In the genomic region with DNA sequence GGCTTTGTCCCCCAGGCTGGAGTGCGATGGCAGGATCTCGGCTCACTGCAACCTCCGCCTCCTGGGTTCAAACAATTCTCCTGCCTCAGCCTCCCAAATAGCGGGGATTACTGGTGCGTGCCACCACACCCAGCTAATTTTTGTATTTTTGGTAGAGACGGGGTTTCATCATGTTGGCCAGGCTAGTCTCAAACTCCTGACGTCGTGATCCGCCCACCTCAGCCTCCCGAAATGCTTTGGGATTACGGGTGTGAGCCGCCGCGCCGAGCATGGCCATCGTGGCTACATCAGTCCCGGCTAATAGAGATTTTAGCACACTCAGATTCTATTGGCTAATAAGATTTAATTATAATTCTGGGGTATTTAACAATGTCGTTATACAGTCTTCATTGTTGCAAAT, we compare ENCODE assay signal across 7 cellular contexts. TPM values are rescaled to one million over a fixed set of nuclear protein-coding genes. Genes with fewer than 3 reads are reported as not detected.
DNase-seq lines count a peak whose midpoint lies in the region; ATAC-seq, FAIRE-seq and TF ChIP-seq lines count a peak whose summit lies in the region.
"Not testable (repeated sequence)": the region's sequence is repeated elsewhere in the genome, so short reads cannot be mapped to it uniquely, and the experiment has no call there.

No MANE protein-coding gene starts in this region.

- not testable (repeated sequence) for H3K9me3 Mint-ChIP-seq in activated CD4-positive, alpha-beta T cell treated with anti-CD3 and anti-CD28 coated beads, Interleukin-2, amount 10 ng/mL, durations not matched to agents 7 days and 5 days; natural killer cell

- not testable (repeated sequence) for H3K4me3 ChIP-seq in BLaER1 treated with 17β-estradiol and CSF1 and Interleukin-3, amounts not matched to agents 10 nM and 100 nM; IMR-90 (ENCODE audit: insufficient read depth, low read depth, low read length); H1 (ENCODE audit: extremely low read depth in 1 of 4, insufficient read depth in 2 of 4, low read depth in 3 of 4, low read length in 4 of 4)

- not testable (repeated sequence) for H2BK5ac ChIP-seq in IMR-90 (ENCODE audit: low read depth, low read length, poor library complexity, severe bottlenecking); H1 (ENCODE audit: low read depth, low read length)

- H3K9ac ChIP-seq in BLaER1 treated with 17β-estradiol and CSF1 and Interleukin-3, amounts not matched to agents 10 nM and 100 nM = peak overlapping the region in 2 of 11 experiments; percentile 91 to 92; a peak in 3 of 22 replicates
- H3K9ac ChIP-seq in IMR-90 (ENCODE audit: low read depth, low read length); H1 (replicated peaks in 1 of 4; ENCODE audit: extremely low read depth in 1 of 4, low read depth in 3 of 4, low read length in 3 of 4): not testable (repeated sequence)

- peaks cover 46 to 72% (median 58%) of the 10 kb centered on the region in 10 experiments for H3K4me1 ChIP-seq in BLaER1 treated with 17β-estradiol and CSF1 and Interleukin-3, amounts not matched to agents 10 nM and 100 nM
- peaks cover 15% of the 10 kb centered on the region for H3K4me1 ChIP-seq in IMR-90 (ENCODE audit: control insufficient read depth, insufficient read depth, low read length)
- peaks cover 0 to 14% (median 10%) of the 10 kb centered on the region in 4 experiments; a peak in 5 of 7 replicates for H3K4me1 ChIP-seq in H1 (replicated peaks in 1 of 4; ENCODE audit: control insufficient read depth in 3 of 4, insufficient read depth in 4 of 4, low read length in 3 of 4)

- CTCF ChIA-PET in IMR-90 (lab: Yijun Ruan, JAX) = not testable (repeated sequence)
- CTCF ChIA-PET in activated CD4-positive, alpha-beta T cell treated with anti-CD3 and anti-CD28 coated beads, Interleukin-2, amount 10 ng/mL, durations not matched to agents 7 days and 5 days (lab: Charles Lee) = interaction anchor here (1.0 kb wide), 1 partner anchor 113 kb away, joined by 3 read pairs; no protein-coding TSS in a partner anchor
- CTCF ChIA-PET in H1 (lab: Charles Lee; ENCODE audit: partially characterized antibody) = interaction anchor here (0.8 kb wide), 1 partner anchor 92 kb away, joined by 4 read pairs; no protein-coding TSS in a partner anchor

- H3K4me3 Mint-ChIP-seq in activated CD4-positive, alpha-beta T cell treated with anti-CD3 and anti-CD28 coated beads, Interleukin-2, amount 10 ng/mL, durations not matched to agents 7 days and 5 days = not testable (repeated sequence)
- H3K4me3 Mint-ChIP-seq in natural killer cell = peak overlapping the region; percentile 37

- not testable (repeated sequence) for H3K23ac ChIP-seq in IMR-90 (ENCODE audit: low read depth, low read length); H1 (ENCODE audit: insufficient read length)

- intact Hi-C loops in IMR-90 (cut with micrococcal nuclease); natural killer cell (cut with micrococcal nuclease); sciatic nerve (cut with DNase I): not testable (repeated sequence)

- BruUV-seq in IMR-90 (replicated peaks; lab: Mats Ljungman, UMichigan) = not testable (repeated sequence)

- not testable (repeated sequence) for TF ChIP-seq CTCF in IMR-90 (conservative IDR thresholded peaks at IDR 0.05; ENCODE audit: low read depth, low read length); H1 (IDR thresholded peaks at IDR 0.05; ENCODE audit: control extremely low read depth in 1 of 3, insufficient read depth in 1 of 3, low read depth in 1 of 3, low read length in 3 of 3); natural killer cell (IDR thresholded peaks at IDR 0.05)

- peak overlapping the region; percentile 93; the same call in 1 of the 2 replicates for H2BK12ac ChIP-seq in H1 (ENCODE audit: low read depth, low read length)

- in situ Hi-C loops in IMR-90 (cut with MboI; ENCODE audit: low sequenced_read_pairs) = not testable (repeated sequence)

- not testable (repeated sequence) for H3K27me3 ChIP-seq in BLaER1 treated with 17β-estradiol and CSF1 and Interleukin-3, amounts not matched to agents 10 nM and 100 nM; IMR-90 (ENCODE audit: control insufficient read depth, insufficient read depth, low read length); H1 (replicated peaks in 1 of 4; ENCODE audit: control insufficient read depth in 3 of 4, extremely low read depth in 1 of 4, insufficient read depth in 3 of 4, low read length in 3 of 4)

- peaks cover 0 to 16% (median 7%) of the 10 kb centered on the region in 11 experiments; a peak in 7 of 22 replicates for H3K36me3 ChIP-seq in BLaER1 treated with 17β-estradiol and CSF1 and Interleukin-3, amounts not matched to agents 10 nM and 100 nM
- H3K36me3 ChIP-seq in IMR-90 (ENCODE audit: control insufficient read depth, insufficient read depth, low read length); H1 (ENCODE audit: control insufficient read depth in 2 of 4, insufficient read depth in 4 of 4, low read length in 3 of 4): not testable (repeated sequence)

- not testable (repeated sequence) for DNase-seq in IMR-90; activated CD4-positive, alpha-beta T cell treated with anti-CD3 and anti-CD28 coated beads, Interleukin-2, amount 10 ng/mL, durations not matched to agents 7 days and 5 days; H1 (ENCODE audit: low read depth in 1 of 2, low spot score in 2 of 2); natural killer cell
- DNase-seq in activated effector memory CD4-positive, alpha-beta T cell treated with anti-CD3 and anti-CD28 coated beads, Interleukin-2, amount 50 U/mL, for 16 hours = peak; percentile 57
- peak; percentile 59 for DNase-seq in sciatic nerve (ENCODE audit: low spot score)

- not testable (repeated sequence) for H3K9me1 ChIP-seq in IMR-90 (ENCODE audit: insufficient read depth, low read length)

- H4K20me1 ChIP-seq in BLaER1 treated with 17β-estradiol and CSF1 and Interleukin-3, amounts not matched to agents 10 nM and 100 nM; IMR-90 (ENCODE audit: insufficient read depth, low read length); H1 (replicated peaks in 1 of 2; ENCODE audit: control insufficient read depth in 1 of 2, insufficient read depth in 2 of 2, low read length in 2 of 2): not testable (repeated sequence)

- H3K27ac Mint-ChIP-seq in activated CD4-positive, alpha-beta T cell treated with anti-CD3 and anti-CD28 coated beads, Interleukin-2, amount 10 ng/mL, durations not matched to agents 7 days and 5 days = peak overlapping the region; percentile 19
- H3K27ac Mint-ChIP-seq in natural killer cell = not testable (repeated sequence)

- not testable (repeated sequence) for H3K27me3 Mint-ChIP-seq in activated CD4-positive, alpha-beta T cell treated with anti-CD3 and anti-CD28 coated beads, Interleukin-2, amount 10 ng/mL, durations not matched to agents 7 days and 5 days; natural killer cell (ENCODE audit: low read depth in 2 of 2)

- TF ChIP-seq EP300 in H1 (IDR thresholded peaks at IDR 0.05; ENCODE audit: borderline replicate concordance in 1 of 2, low read depth in 2 of 2, low read length in 2 of 2) = not testable (repeated sequence)

- H3K79me1 ChIP-seq in IMR-90 (ENCODE audit: low read depth in 1 of 2, low read length in 2 of 2); H1 (ENCODE audit: low read depth, low read length): not testable (repeated sequence)

- H4K8ac ChIP-seq in IMR-90 (ENCODE audit: low read depth in 2 of 2, low read length in 2 of 2); H1 (ENCODE audit: extremely low read depth, insufficient read depth, low read length): not testable (repeated sequence)

- H3K9me3 ChIP-seq in BLaER1 treated with 17β-estradiol and CSF1 and Interleukin-3, amounts not matched to agents 10 nM and 100 nM (replicated peaks in 1 of 11); IMR-90 (ENCODE audit: control insufficient read depth, insufficient read depth, low read length); H1 (ENCODE audit: insufficient read depth in 2 of 2, low read depth in 1 of 2, low read length in 1 of 2): not testable (repeated sequence)

- POLR2A ChIA-PET in IMR-90 (lab: Charles Lee; ENCODE audit: unreplicated experiment); activated CD4-positive, alpha-beta T cell treated with anti-CD3 and anti-CD28 coated beads, Interleukin-2, amount 10 ng/mL, durations not matched to agents 7 days and 5 days (lab: Charles Lee): not testable (repeated sequence)
- POLR2A ChIA-PET in H1 (lab: Charles Lee; ENCODE audit: partially characterized antibody) = interaction anchor here (1.3 to 1.8 kb wide), 3 partner anchors 13 to 37 kb away, joined by 3 to 6 read pairs (median 3); no protein-coding TSS in a partner anchor

- H3K18ac ChIP-seq in IMR-90 (ENCODE audit: low read depth, low read length); H1 (ENCODE audit: extremely low read depth, low read length): not testable (repeated sequence)

- H3K23me2 ChIP-seq in H1 (ENCODE audit: low read depth, low read length) = not testable (repeated sequence)

- peak overlapping the region in 6 of 11 experiments; percentile 96 to 99 (median 98); a peak in 12 of 22 replicates for H3K27ac ChIP-seq in BLaER1 treated with 17β-estradiol and CSF1 and Interleukin-3, amounts not matched to agents 10 nM and 100 nM
- not testable (repeated sequence) for H3K27ac ChIP-seq in IMR-90 (ENCODE audit: insufficient read depth, low read length); H1 (ENCODE audit: low read depth, low read length)

- H4K91ac ChIP-seq in IMR-90 (ENCODE audit: insufficient read depth, low read depth, low read length); H1 (replicated peaks; ENCODE audit: insufficient read length, low read length): not testable (repeated sequence)

- H2AK5ac ChIP-seq in IMR-90 (ENCODE audit: low read depth, low read length) = peak overlapping the region; percentile 94; the same call in 1 of the 2 replicates
- H2AK5ac ChIP-seq in H1 (ENCODE audit: low read depth, low read length) = not testable (repeated sequence)

- not testable (repeated sequence) for FAIRE-seq in H1 (lab: Jason Lieb, UNC)

- H3K4me1 Mint-ChIP-seq in activated CD4-positive, alpha-beta T cell treated with anti-CD3 and anti-CD28 coated beads, Interleukin-2, amount 10 ng/mL, durations not matched to agents 7 days and 5 days = peaks cover 19% of the 10 kb centered on the region
- H3K4me1 Mint-ChIP-seq in natural killer cell = peaks cover 20 to 21% of the 10 kb centered on the region in 2 donors

- not testable (repeated sequence) for H3K56ac ChIP-seq in IMR-90 (ENCODE audit: extremely low read depth, insufficient read depth, low read length); H1 (replicated peaks; ENCODE audit: insufficient read length, low read depth, low read length)

- H2BK120ac ChIP-seq in IMR-90 (ENCODE audit: low read depth, low read length); H1 (replicated peaks; ENCODE audit: low read depth, low read length): not testable (repeated sequence)

- WGBS in IMR-90 (ENCODE audit: extremely low coverage in 2 of 2, insufficient read length in 1 of 2), 2 experiments = 90% methylated on average over 2 of the region's 18 CpGs; no CpG with 5 or more reads in 1 of the 2 experiments
- 94% methylated on average over 16 of the region's 18 CpGs; no CpG with 5 or more reads in 1 of the 2 experiments for WGBS in H1 (ENCODE audit: extremely low coverage in 1 of 2, insufficient coverage in 1 of 2, insufficient read length in 1 of 2, insufficient replicate concordance in 2 of 2, low coverage in 1 of 2, low lambda C conversion rate in 2 of 2, missing lambda C conversion rate in 1 of 2), 2 experiments

- H3K36me3 Mint-ChIP-seq in activated CD4-positive, alpha-beta T cell treated with anti-CD3 and anti-CD28 coated beads, Interleukin-2, amount 10 ng/mL, durations not matched to agents 7 days and 5 days (ENCODE audit: low read depth) = peaks cover 12% of the 10 kb centered on the region
- H3K36me3 Mint-ChIP-seq in natural killer cell = not testable (repeated sequence)

- H3K4me2 ChIP-seq in BLaER1 treated with 17β-estradiol and CSF1 and Interleukin-3, amounts not matched to agents 10 nM and 100 nM = peak overlapping the region in 9 of 11 experiments; percentile 82 to 98 (median 91); a peak in 16 of 22 replicates
- H3K4me2 ChIP-seq in IMR-90 (ENCODE audit: low read depth, low read length); H1 (ENCODE audit: insufficient read depth in 1 of 2, low read depth in 2 of 2, low read length in 2 of 2): not testable (repeated sequence)

- H4K5ac ChIP-seq in IMR-90 (ENCODE audit: low read depth, low read length); H1 (ENCODE audit: insufficient read length, low read depth, low read length): not testable (repeated sequence)

- not testable (repeated sequence) for H3K4ac ChIP-seq in IMR-90 (ENCODE audit: low read depth, low read length); H1 (replicated peaks; ENCODE audit: insufficient read length, low read depth, low read length)

- not testable (repeated sequence) for H2AFZ ChIP-seq in IMR-90 (replicated peaks; ENCODE audit: low read length, poor library complexity); H1 (ENCODE audit: low read length)

- H2BK20ac ChIP-seq in IMR-90 (ENCODE audit: low read depth, low read length); H1 (ENCODE audit: low read length): not testable (repeated sequence)

- not testable (repeated sequence) for ATAC-seq in IMR-90 (ENCODE audit: low read depth); natural killer cell; sciatic nerve

- not testable (repeated sequence) for H3K14ac ChIP-seq in IMR-90 (replicated peaks; ENCODE audit: low read depth, low read length); H1 (ENCODE audit: insufficient read length)

- H3K79me2 ChIP-seq in H1 (ENCODE audit: control insufficient read depth in 1 of 2, insufficient read depth in 2 of 2, low read length in 2 of 2) = not testable (repeated sequence)

- TF ChIP-seq RAD21 in IMR-90 (IDR thresholded peaks at IDR 0.05; ENCODE audit: low read length); H1 (IDR thresholded peaks at IDR 0.05 in 1 of 2, conservative IDR thresholded peaks at IDR 0.05 in 1 of 2; ENCODE audit: low read depth in 2 of 2, low read length in 2 of 2): not testable (repeated sequence)

- H2AK9ac ChIP-seq in IMR-90 (replicated peaks; ENCODE audit: low read depth, low read length, poor library complexity) = not testable (repeated sequence)

- TF ChIP-seq POLR2A in IMR-90 (IDR thresholded peaks at IDR 0.05; ENCODE audit: low read depth, low read length); H1 (IDR thresholded peaks at IDR 0.05; ENCODE audit: control extremely low read depth in 1 of 2, low read depth in 2 of 2, low read length in 2 of 2): not testable (repeated sequence)

- dilution Hi-C loops in IMR-90 (cut with HindIII; ENCODE audit: low sequenced_read_pairs, unreplicated experiment) = not testable (repeated sequence)

- not testable (repeated sequence) for H2BK15ac ChIP-seq in IMR-90 (ENCODE audit: low read depth, low read length)
- H2BK15ac ChIP-seq in H1 (ENCODE audit: low read length) = peak overlapping the region; percentile 99; the same call in 1 of the 2 replicates

RNA-seq across cellular contexts. Expression of gene FAM20C, which starts 41.0 kb away (rescaled TPM):
- total RNA-seq in IMR-90 (2012; rRNA removed) = 7.7 and 8.9 TPM in 2 replicates
- 36.6 and 38.2 TPM in 2 replicates for polyA plus RNA-seq in IMR-90 (2012; rRNA removed)
- 36.5 and 56.4 TPM in 2 replicates for polyA plus RNA-seq in IMR-90 (2012; cell fraction: cytosol; rRNA removed)
- 38.9 and 55.0 TPM in 2 replicates for polyA plus RNA-seq in IMR-90 (2012; cell fraction: nucleus; rRNA removed; ENCODE audit: low replicate concordance)
- under 1 TPM; 0.29 to 0.47 TPM for total RNA-seq in activated CD4-positive, alpha-beta T cell treated with anti-CD3 and anti-CD28 coated beads, Interleukin-2, amount 10 ng/mL, durations not matched to agents 7 days and 5 days
- total RNA-seq in H1 (2021; fragmentation: NEBNext Ultra II Directional; extraction: Animal tissue kit (Norgen Biotek cat#: 25700)) = 34.7 and 34.8 TPM in 2 replicates
- polyA plus RNA-seq in H1 (2011; rRNA removed) = 9.5 and 13.9 TPM in 2 replicates
- polyA plus RNA-seq in H1 (2011; cell fraction: cytosol; rRNA removed) = 10.7 TPM
- polyA plus RNA-seq in H1 (2011; cell fraction: nucleus; rRNA removed) = 21.4 TPM
- polyA plus RNA-seq in H1 (2012, experiment 1 of 2) = 18.4 to 23.9 TPM (median 19.5 TPM) in 4 replicates
- 17.9 TPM for polyA plus RNA-seq in H1 (2012, experiment 2 of 2)
- polyA plus RNA-seq in H1 (2013, experiment 1 of 2) = 21.3 TPM
- polyA plus RNA-seq in H1 (2013, experiment 2 of 2) = 21.1 TPM
- 8.9 and 10.4 TPM in 2 replicates for polyA minus RNA-seq in H1 (2011; rRNA and poly(A)+ RNA removed)
- 17.1 TPM for polyA minus RNA-seq in H1 (2011; cell fraction: cytosol; rRNA and poly(A)+ RNA removed)
- 21.8 TPM for polyA minus RNA-seq in H1 (2011; cell fraction: nucleus; rRNA and poly(A)+ RNA removed)
- total RNA-seq in natural killer cell = 1 to 10 TPM; 1.2 to 8.6 (median 3.9) TPM
- total RNA-seq in sciatic nerve = 57.0 TPM
